In genomic region chr7:94289071-94289470, GRCh38 we compare ENCODE assay signal across 8 cellular contexts.
DNase-seq lines count a peak whose midpoint lies in the region; ATAC-seq, FAIRE-seq and TF ChIP-seq lines count a peak whose summit lies in the region.

No MANE protein-coding gene starts in this region.

- H3K9me3 Mint-ChIP-seq in activated naive CD4-positive, alpha-beta T cell treated with anti-CD3 and anti-CD28 coated beads, Interleukin-2, amount 10 ng/mL, durations not matched to agents 7 days and 5 days, result no peaks in the 10 kb centered on the region

- no peak overlapping the region for H2AFZ ChIP-seq in neural cell (ENCODE audit: low read depth, low read length)

- ATAC-seq in HG03460 (IDR thresholded peaks at IDR 0.05; ENCODE audit: unreplicated experiment) (no peak), HG02798 (IDR thresholded peaks at IDR 0.05; ENCODE audit: poor library complexity, unreplicated experiment) (no peak)

- H3K27me3 Mint-ChIP-seq in activated naive CD4-positive, alpha-beta T cell treated with anti-CD3 and anti-CD28 coated beads, Interleukin-2, amount 10 ng/mL, durations not matched to agents 7 days and 5 days, result no peaks in the 10 kb centered on the region

- H3K36me3 ChIP-seq in neural cell (ENCODE audit: insufficient read depth, low read length), result no peaks in the 10 kb centered on the region

- CTCF ChIA-PET in activated naive CD4-positive, alpha-beta T cell treated with anti-CD3 and anti-CD28 coated beads, Interleukin-2, amount 10 ng/mL, durations not matched to agents 7 days and 5 days (lab: Charles Lee), result no interaction called here

- DNase-seq in C1 segment of cervical spinal cord (lab: John Stamatoyannopoulos, UW) (peak in 9 of 14 donors; percentile 1 to 30 (median 11)), LHCN-M2 (ENCODE audit: low read depth) (peak; percentile 90), RCC 7860 (ENCODE audit: low spot score) (peak; percentile 59), fibroblast of gingiva (ENCODE audit: low read depth) (peak; percentile 81)
- DNase-seq in activated naive CD4-positive, alpha-beta T cell treated with anti-CD3 and anti-CD28 coated beads, Interleukin-2, amount 10 ng/mL, durations not matched to agents 7 days and 5 days, result no peak

- TF ChIP-seq CTCF in neural cell (IDR thresholded peaks at IDR 0.05; ENCODE audit: poor library complexity, severe bottlenecking), result peak; percentile 74

- no peaks in the 10 kb centered on the region for H3K27me3 ChIP-seq in neural cell (ENCODE audit: insufficient read depth, low read depth, low read length)

- no peaks in the 10 kb centered on the region for H3K36me3 Mint-ChIP-seq in activated naive CD4-positive, alpha-beta T cell treated with anti-CD3 and anti-CD28 coated beads, Interleukin-2, amount 10 ng/mL, durations not matched to agents 7 days and 5 days

- H3K27ac ChIP-seq in neural cell (ENCODE audit: low read length), result peak overlapping the region; percentile 14

- peak; percentile 83 for TF ChIP-seq RAD21 in neural cell (conservative IDR thresholded peaks at IDR 0.05)

- H3K4me3 Mint-ChIP-seq in activated naive CD4-positive, alpha-beta T cell treated with anti-CD3 and anti-CD28 coated beads, Interleukin-2, amount 10 ng/mL, durations not matched to agents 7 days and 5 days, result no peak overlapping the region

- H3K79me2 ChIP-seq in neural cell (replicated peaks; ENCODE audit: insufficient read depth, low read length), result no peaks in the 10 kb centered on the region

- no peak overlapping the region for H3K27ac Mint-ChIP-seq in activated naive CD4-positive, alpha-beta T cell treated with anti-CD3 and anti-CD28 coated beads, Interleukin-2, amount 10 ng/mL, durations not matched to agents 7 days and 5 days

- H3K4me2 ChIP-seq in neural cell (ENCODE audit: low read length), result no peak overlapping the region

- no peak overlapping the region for H3K9ac ChIP-seq in neural cell (ENCODE audit: low read length)

- no peaks in the 10 kb centered on the region for H3K9me3 ChIP-seq in neural cell (ENCODE audit: low read length)

- H3K4me3 ChIP-seq in neural cell (ENCODE audit: low read length), result no peak overlapping the region

- no peaks in the 10 kb centered on the region for H4K20me1 ChIP-seq in neural cell (ENCODE audit: insufficient read depth)

- TF ChIP-seq EP300 in neural cell (conservative IDR thresholded peaks at IDR 0.05; ENCODE audit: poor library complexity, severe bottlenecking), result no peak

- FAIRE-seq in RCC 7860 (lab: Jason Lieb, UNC), result peak; percentile 82

- no peaks in the 10 kb centered on the region for H3K4me1 Mint-ChIP-seq in activated naive CD4-positive, alpha-beta T cell treated with anti-CD3 and anti-CD28 coated beads, Interleukin-2, amount 10 ng/mL, durations not matched to agents 7 days and 5 days

- no peaks in the 10 kb centered on the region for H3F3A ChIP-seq in neural cell (ENCODE audit: insufficient read depth, low read length, poor library complexity, severe bottlenecking)

- H3K9me2 ChIP-seq in neural cell (ENCODE audit: insufficient read depth, low read length), result no peaks in the 10 kb centered on the region

TF ChIP-seq in neural cell, 6 proteins besides CTCF, POLR2A, EP300 and RAD21:
- TF ChIP-seq SMC3 (conservative IDR thresholded peaks at IDR 0.05; ENCODE audit: poor library complexity) (peak; percentile 80), MXI1 (conservative IDR thresholded peaks at IDR 0.05; ENCODE audit: poor library complexity, severe bottlenecking) (no peak), TAF1 (IDR thresholded peaks at IDR 0.05; ENCODE audit: low read depth) (no peak), POLR2AphosphoS5 (IDR thresholded peaks at IDR 0.05) (no peak)
